In the genomic region with DNA sequence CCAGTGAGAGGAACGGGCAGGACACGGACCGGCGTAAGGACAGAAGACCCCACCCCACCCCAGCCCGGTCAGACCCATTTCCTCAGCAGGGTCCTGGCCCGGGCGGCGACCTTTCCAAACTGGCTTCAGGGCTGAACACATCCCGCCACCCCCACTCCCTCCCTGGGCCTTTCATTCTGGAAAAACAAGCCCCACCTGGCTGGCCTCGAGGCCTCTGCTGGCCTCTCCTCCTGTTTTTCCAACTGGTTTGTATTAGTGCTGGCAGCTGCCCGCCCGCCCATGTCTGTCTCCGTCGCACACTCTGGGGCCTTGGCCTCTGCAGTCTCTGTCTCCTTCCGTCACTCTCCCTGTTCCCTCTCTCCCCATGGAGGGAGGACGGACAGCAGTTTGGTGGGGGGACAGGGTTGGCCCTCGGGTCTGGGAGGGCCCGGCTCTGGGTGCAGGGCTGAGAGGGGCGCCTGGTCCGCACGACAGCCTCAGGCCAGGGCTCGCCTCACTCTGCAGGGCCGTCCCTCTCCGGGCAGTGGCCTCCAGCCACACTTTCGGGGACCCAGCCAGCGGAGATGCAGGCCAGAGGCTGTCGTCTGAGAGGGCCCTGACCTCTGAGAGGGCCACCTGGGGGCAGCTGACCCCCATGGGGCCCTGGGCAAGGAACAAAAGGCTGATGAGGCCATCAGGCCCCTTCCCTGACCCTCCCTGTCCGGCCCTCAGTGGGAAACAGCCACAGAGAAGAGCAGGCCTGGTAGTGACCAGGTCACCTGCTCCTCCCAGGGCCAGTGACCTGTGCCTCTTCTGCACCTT, we compare ENCODE assay signal across 1 cellular context.
TF ChIP-seq lines count a peak whose summit lies in the region.

No MANE protein-coding gene starts in this region.

TF ChIP-seq in H1, 55 proteins besides CTCF, POLR2A, EP300 and RAD21:
- no peak for TF ChIP-seq SIRT6 (IDR thresholded peaks at IDR 0.05; ENCODE audit: low read length)
- no peak for TF ChIP-seq PHF8 (conservative IDR thresholded peaks at IDR 0.05; ENCODE audit: low read depth, low read length)
- no peak for TF ChIP-seq TAF7 (optimal IDR thresholded peaks at IDR 0.05; ENCODE audit: borderline replicate concordance, low read depth, low read length)
- no peak for TF ChIP-seq HDAC6 (IDR thresholded peaks at IDR 0.05; ENCODE audit: low read depth, low read length)
- no peak for TF ChIP-seq TCF12 (IDR thresholded peaks at IDR 0.05; ENCODE audit: low read depth, low read length)
- no peak for TF ChIP-seq TBP (IDR thresholded peaks at IDR 0.05; ENCODE audit: low read depth, low read length)
- TF ChIP-seq RFX5 (IDR thresholded peaks at IDR 0.05; ENCODE audit: borderline replicate concordance, low read depth, low read length), result no peak
- TF ChIP-seq CHD2 (IDR thresholded peaks at IDR 0.05; ENCODE audit: low read length), result no peak
- no peak for TF ChIP-seq TEAD4 (IDR thresholded peaks at IDR 0.05; ENCODE audit: low read depth, low read length)
- no peak for TF ChIP-seq HDAC2 (IDR thresholded peaks at IDR 0.05; ENCODE audit: borderline replicate concordance in 1 of 2, low read depth in 2 of 2, low read length in 2 of 2)
- TF ChIP-seq KDM4A (IDR thresholded peaks at IDR 0.05; ENCODE audit: low read depth, low read length, severe bottlenecking), result no peak
- TF ChIP-seq, protein P1, sequence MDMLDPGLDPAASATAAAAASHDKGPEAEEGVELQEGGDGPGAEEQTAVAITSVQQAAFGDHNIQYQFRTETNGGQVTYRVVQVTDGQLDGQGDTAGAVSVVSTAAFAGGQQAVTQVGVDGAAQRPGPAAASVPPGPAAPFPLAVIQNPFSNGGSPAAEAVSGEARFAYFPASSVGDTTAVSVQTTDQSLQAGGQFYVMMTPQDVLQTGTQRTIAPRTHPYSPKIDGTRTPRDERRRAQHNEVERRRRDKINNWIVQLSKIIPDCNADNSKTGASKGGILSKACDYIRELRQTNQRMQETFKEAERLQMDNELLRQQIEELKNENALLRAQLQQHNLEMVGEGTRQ (IDR thresholded peaks at IDR 0.05; ENCODE audit: low read length), result no peak
- no peak for TF ChIP-seq CHD1 (IDR thresholded peaks at IDR 0.05; ENCODE audit: low read depth, low read length)
- no peak for TF ChIP-seq SP1 (IDR thresholded peaks at IDR 0.05; ENCODE audit: low read depth, low read length)
- no peak for TF ChIP-seq BACH1 (IDR thresholded peaks at IDR 0.05; ENCODE audit: low read length)
- no peak for TF ChIP-seq FOSL1 (IDR thresholded peaks at IDR 0.05; ENCODE audit: insufficient read depth, low read depth, low read length)
- no peak for TF ChIP-seq SIN3A (conservative IDR thresholded peaks at IDR 0.05 in 1 of 2, IDR thresholded peaks at IDR 0.05 in 1 of 2; ENCODE audit: low read depth in 1 of 2, low read length in 2 of 2)
- TF ChIP-seq JUND (IDR thresholded peaks at IDR 0.05; ENCODE audit: low read length), result no peak
